In genomic region chr16:65618335-65618734, GRCh38 we compare ENCODE assay signal across 31 cellular contexts.
"Had no signal": no experiment of that assay in that cellular context is flagged by ENCODE, and none has a peak within 500 bp of the region (broad histone marks: within the 10 kb centered on the region; RNA-seq: fewer than 3 reads in every experiment).

No MANE protein-coding gene starts in this region.

- H3K4me3 ChIP-seq: breast epithelium, ovary, right lobe of liver, thoracic aorta, vagina had no signal

- DNase-seq: activated CD4-positive, alpha-beta T cell treated with anti-CD3 and anti-CD28 coated beads for 48 hours; activated CD4-positive, alpha-beta T cell treated with anti-CD3 and anti-CD28 coated beads, Interleukin-2, amount 50 U/mL, for 48 hours; activated CD8-positive, alpha-beta memory T cell treated with anti-CD3 and anti-CD28 coated beads for 24 hours; activated gamma-delta T cell; activated naive CD4-positive, alpha-beta T cell treated with anti-CD3 and anti-CD28 coated beads, Interleukin-2, amount 50 U/mL, for 16 hours; activated naive CD8-positive, alpha-beta T cell treated with anti-CD3 and anti-CD28 coated beads, Interleukin-2, amount 50 U/mL, for 24 hours; activated T-cell treated with anti-CD3 and anti-CD28 coated beads, Interleukin-2, amount 50 U/mL, for 1 hour; amygdala; endodermal cell; foreskin fibroblast; head of caudate nucleus; hypothalamus; immature natural killer cell; kidney; left colon; naive B cell; nephron progenitor cell; ovary; right lobe of liver; stimulated activated CD4-positive, alpha-beta T cell treated with anti-CD3 and anti-CD28 coated beads, Interleukin-2, amount 100 ng/mL, for 48 hours; stimulated activated naive CD8-positive, alpha-beta T cell treated with anti-CD3 and anti-CD28 coated beads, Interleukin-15, Interleukin-2, amounts not matched to agents 100 U/mL and 50 U/mL, for 24 hours; T-helper 9 cell; WERI-Rb-1 had no signal

- FAIRE-seq: kidney had no signal

- H3K4me3 Mint-ChIP-seq: activated naive CD8-positive, alpha-beta T cell treated with anti-CD3 and anti-CD28 coated beads, Interleukin-2, amount 50 U/mL, for 24 hours; central memory CD8-positive, alpha-beta T cell; dendritic cell treated with granulocyte-macrophage colony-stimulating factor and Interleukin-4, amounts not matched to agents 40 ng/mL and 50 ng/mL, for 4 days; endodermal cell; immature natural killer cell; mesothelial cell of epicardium; naive B cell; nephron progenitor cell; type B pancreatic cell had no signal

- H3K27me3 ChIP-seq: breast epithelium, ovary, right lobe of liver, vagina had no signal

- H3K27me3 Mint-ChIP-seq: activated naive CD8-positive, alpha-beta T cell treated with anti-CD3 and anti-CD28 coated beads, Interleukin-2, amount 50 U/mL, for 24 hours; central memory CD8-positive, alpha-beta T cell had no signal

- H3K27ac Mint-ChIP-seq: activated naive CD8-positive, alpha-beta T cell treated with anti-CD3 and anti-CD28 coated beads, Interleukin-2, amount 50 U/mL, for 24 hours; dendritic cell treated with granulocyte-macrophage colony-stimulating factor and Interleukin-4, amounts not matched to agents 40 ng/mL and 50 ng/mL, for 4 days; endodermal cell; immature natural killer cell; mesothelial cell of epicardium; nephron progenitor cell; progenitor cell of endocrine pancreas; type B pancreatic cell had no signal

- H3K9me3 ChIP-seq: breast epithelium, ovary, right lobe of liver, thoracic aorta, vagina had no signal

- H3K36me3 ChIP-seq: breast epithelium, ovary, right lobe of liver, thoracic aorta, vagina, WERI-Rb-1 had no signal

- H3K4me1 ChIP-seq: breast epithelium, right lobe of liver, vagina had no signal

- H3K4me1 Mint-ChIP-seq: activated naive CD8-positive, alpha-beta T cell treated with anti-CD3 and anti-CD28 coated beads, Interleukin-2, amount 50 U/mL, for 24 hours; central memory CD8-positive, alpha-beta T cell; endodermal cell; immature natural killer cell; naive B cell had no signal

- H3K27ac ChIP-seq: breast epithelium, ovary, right lobe of liver, thoracic aorta, vagina, WERI-Rb-1 had no signal

- H3K9me3 Mint-ChIP-seq: endodermal cell had no signal

- H3K36me3 Mint-ChIP-seq: immature natural killer cell, naive B cell, type B pancreatic cell had no signal
